In genomic region chr15:31060429-31061140, GRCh38 we compare ENCODE assay signal across 29 cellular contexts. TPM values are rescaled to one million over a fixed set of nuclear protein-coding genes. Genes with fewer than 3 reads are reported as not detected.
"Had no signal": no experiment of that assay in that cellular context is flagged by ENCODE, and none has a peak within 500 bp of the region (broad histone marks: within the 10 kb centered on the region; RNA-seq: fewer than 3 reads in every experiment).

No MANE protein-coding gene starts in this region.

- DNase-seq: activated CD4-positive, alpha-beta T cell treated with anti-CD3 and anti-CD28 coated beads, Interleukin-2, amount 50 U/mL, for 1 hour; activated CD4-positive, CD25-positive, alpha-beta regulatory T cell treated with anti-CD3 and anti-CD28 coated beads, Interleukin-2, amount 50 U/mL, for 72 hours; activated CD8-positive, alpha-beta memory T cell treated with anti-CD3 and anti-CD28 coated beads for 24 hours; activated effector memory CD4-positive, alpha-beta T cell treated with anti-CD3 and anti-CD28 coated beads, Interleukin-2, amount 50 U/mL, for 16 hours; activated T-cell treated with anti-CD3 and anti-CD28 coated beads, Interleukin-2, amount 50 U/mL, for 72 hours; adrenal gland; central memory CD4-positive, alpha-beta T cell; dorsolateral prefrontal cortex; foreskin melanocyte; glutamatergic neuron; midbrain; spleen; stimulated activated CD4-positive, alpha-beta T cell treated with anti-CD3 and anti-CD28 coated beads, Interleukin-4, amount 100 ng/mL, for 4 hours; SW 1271; T-helper 2 cell had no signal

- FAIRE-seq: colon, keratinocyte had no signal

- H3K9me3 ChIP-seq: adrenal gland, SJSA1, spleen, thoracic aorta had no signal

- ATAC-seq: activated naive CD4-positive, alpha-beta T cell treated with anti-CD3 and anti-CD28 coated beads, Interleukin-2, amount 50 U/mL, for 72 hours; activated T-cell treated with anti-CD3 and anti-CD28 coated beads, Interleukin-2, amount 50 U/mL, for 72 hours; stimulated activated memory B cell treated with anti-CD40 and anti-IgM and Interleukin-4, amounts not matched to agents 10 μg/mL and 1 μg/mL and 100 μg/mL, for 72 hours had no signal

- H3K4me1 ChIP-seq: adrenal gland, spleen had no signal

- H3K4me3 ChIP-seq: adrenal gland, dorsolateral prefrontal cortex, lung, SJSA1, spleen, thoracic aorta had no signal

- H3K27ac ChIP-seq: adrenal gland, dorsolateral prefrontal cortex, epithelial cell of prostate, SJSA1, spleen, thoracic aorta, VCaP had no signal

- H3K27ac Mint-ChIP-seq: activated naive CD4-positive, alpha-beta T cell treated with anti-CD3 and anti-CD28 coated beads, Interleukin-2, amount 50 U/mL, for 72 hours; activated T-cell treated with anti-CD3 and anti-CD28 coated beads, Interleukin-2, amount 50 U/mL, for 72 hours; stimulated activated memory B cell treated with anti-CD40 and anti-IgM and Interleukin-4, amounts not matched to agents 10 μg/mL and 1 μg/mL and 100 μg/mL, for 72 hours had no signal

- H3K36me3 ChIP-seq: adrenal gland, SJSA1, spleen, thoracic aorta had no signal

- H3K27me3 ChIP-seq: adrenal gland, dorsolateral prefrontal cortex, SJSA1, spleen had no signal

- H3K27me3 Mint-ChIP-seq: stimulated activated memory B cell treated with anti-CD40 and anti-IgM and Interleukin-4, amounts not matched to agents 10 μg/mL and 1 μg/mL and 100 μg/mL, for 72 hours had no signal

- H3K4me3 Mint-ChIP-seq: activated T-cell treated with anti-CD3 and anti-CD28 coated beads, Interleukin-2, amount 50 U/mL, for 72 hours; neural crest cell; stimulated activated memory B cell treated with anti-CD40 and anti-IgM and Interleukin-4, amounts not matched to agents 10 μg/mL and 1 μg/mL and 100 μg/mL, for 72 hours had no signal

- H3K36me3 Mint-ChIP-seq: activated naive CD4-positive, alpha-beta T cell treated with anti-CD3 and anti-CD28 coated beads, Interleukin-2, amount 50 U/mL, for 72 hours had no signal

RNA-seq across cellular contexts. Expression of gene TRPM1, which starts 40.9 kb away (rescaled TPM):
- total RNA-seq: activated naive CD4-positive, alpha-beta T cell treated with anti-CD3 and anti-CD28 coated beads, Interleukin-2, amount 50 U/mL, for 72 hours; activated T-cell treated with anti-CD3 and anti-CD28 coated beads, Interleukin-2, amount 50 U/mL, for 72 hours; adrenal gland; fibroblast of lung; lung; myocyte; neural crest cell; osteocyte; spleen; thoracic aorta; urinary bladder had no signal
- polyA plus RNA-seq: fibroblast of lung, urinary bladder had no signal
